ENCODE assay signal across 1 cellular context in the genomic region with DNA sequence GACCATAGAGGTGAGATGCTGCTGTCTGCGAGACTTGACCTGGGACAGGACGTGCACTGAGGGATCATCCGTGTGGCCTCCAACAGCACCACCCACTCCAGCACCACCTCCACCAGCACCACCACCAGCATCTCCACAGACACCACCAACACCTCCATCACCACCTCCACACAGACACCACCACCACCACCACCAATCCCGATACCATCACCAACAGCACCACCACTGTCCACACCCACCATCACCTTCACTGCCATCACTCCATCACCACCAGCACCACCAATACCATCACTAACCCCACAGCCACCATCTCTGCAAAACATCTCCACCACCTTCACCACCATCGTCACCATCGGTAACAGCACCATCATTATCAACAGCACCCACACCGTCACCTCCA.
A peak's percentile ranks its signal among the peaks of the same experiment; 100 is the strongest.
TF ChIP-seq lines count a peak whose summit lies in the region.

No MANE protein-coding gene starts in this region.

TF ChIP-seq in HepG2, 621 proteins besides CTCF, POLR2A, EP300 and RAD21:
- TF ChIP-seq HIC2 (CRISPR knock-in tag; IDR thresholded peaks at IDR 0.05; ENCODE audit: low read depth), result no peak
- TF ChIP-seq MED1 (CRISPR knock-in tag; IDR thresholded peaks at IDR 0.05), result no peak
- no peak for TF ChIP-seq ZNF800 (CRISPR knock-in tag; IDR thresholded peaks at IDR 0.05)
- TF ChIP-seq, protein P1, sequence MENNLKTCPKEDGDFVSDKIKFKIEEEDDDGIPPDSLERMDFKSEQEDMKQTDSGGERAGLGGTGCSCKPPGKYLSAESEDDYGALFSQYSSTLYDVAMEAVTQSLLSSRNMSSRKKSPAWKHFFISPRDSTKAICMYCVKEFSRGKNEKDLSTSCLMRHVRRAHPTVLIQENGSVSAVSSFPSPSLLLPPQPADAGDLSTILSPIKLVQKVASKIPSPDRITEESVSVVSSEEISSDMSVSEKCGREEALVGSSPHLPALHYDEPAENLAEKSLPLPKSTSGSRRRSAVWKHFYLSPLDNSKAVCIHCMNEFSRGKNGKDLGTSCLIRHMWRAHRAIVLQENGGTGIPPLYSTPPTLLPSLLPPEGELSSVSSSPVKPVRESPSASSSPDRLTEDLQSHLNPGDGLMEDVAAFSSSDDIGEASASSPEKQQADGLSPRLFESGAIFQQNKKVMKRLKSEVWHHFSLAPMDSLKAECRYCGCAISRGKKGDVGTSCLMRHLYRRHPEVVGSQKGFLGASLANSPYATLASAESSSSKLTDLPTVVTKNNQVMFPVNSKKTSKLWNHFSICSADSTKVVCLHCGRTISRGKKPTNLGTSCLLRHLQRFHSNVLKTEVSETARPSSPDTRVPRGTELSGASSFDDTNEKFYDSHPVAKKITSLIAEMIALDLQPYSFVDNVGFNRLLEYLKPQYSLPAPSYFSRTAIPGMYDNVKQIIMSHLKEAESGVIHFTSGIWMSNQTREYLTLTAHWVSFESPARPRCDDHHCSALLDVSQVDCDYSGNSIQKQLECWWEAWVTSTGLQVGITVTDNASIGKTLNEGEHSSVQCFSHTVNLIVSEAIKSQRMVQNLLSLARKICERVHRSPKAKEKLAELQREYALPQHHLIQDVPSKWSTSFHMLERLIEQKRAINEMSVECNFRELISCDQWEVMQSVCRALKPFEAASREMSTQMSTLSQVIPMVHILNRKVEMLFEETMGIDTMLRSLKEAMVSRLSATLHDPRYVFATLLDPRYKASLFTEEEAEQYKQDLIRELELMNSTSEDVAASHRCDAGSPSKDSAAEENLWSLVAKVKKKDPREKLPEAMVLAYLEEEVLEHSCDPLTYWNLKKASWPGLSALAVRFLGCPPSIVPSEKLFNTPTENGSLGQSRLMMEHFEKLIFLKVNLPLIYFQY (CRISPR knock-in tag; IDR thresholded peaks at IDR 0.05; ENCODE audit: borderline replicate concordance), result no peak
- TF ChIP-seq JUNB (CRISPR knock-in tag; IDR thresholded peaks at IDR 0.05; ENCODE audit: borderline replicate concordance), result 0 out of 2 replicates have a peak, but pooled peaks have one; percentile 26
TF ChIP-seq in HepG2: peak in this region for 1.
